31 cellular contexts compared by ENCODE assay signal in genomic region chr10:43373461-43373860, GRCh38. TPM values are rescaled to one million over a fixed set of nuclear protein-coding genes. Genes with fewer than 3 reads are reported as not detected.
"Had no signal": no experiment of that assay in that cellular context is flagged by ENCODE, and none has a peak within 500 bp of the region (broad histone marks: within the 10 kb centered on the region; RNA-seq: fewer than 3 reads in every experiment).

No MANE protein-coding gene starts in this region.

- H3K4me3 ChIP-seq: hepatocyte, ovary, smooth muscle cell, thyroid gland, upper lobe of right lung had no signal

- H3K27me3 ChIP-seq: hepatocyte, ovary, thyroid gland, upper lobe of right lung had no signal

- H3K36me3 ChIP-seq: ovary, thyroid gland, upper lobe of right lung, WERI-Rb-1 had no signal

- H3K9me3 ChIP-seq: ovary, thyroid gland, upper lobe of right lung had no signal

- H3K27ac ChIP-seq: hepatocyte, ovary, thyroid gland, upper lobe of right lung, WERI-Rb-1 had no signal

- DNase-seq: activated CD4-positive, alpha-beta T cell treated with anti-CD3 and anti-CD28 coated beads, Interleukin-2, amount 50 U/mL, for 48 hours; activated CD4-positive, CD25-positive, alpha-beta regulatory T cell treated with anti-CD3 and anti-CD28 coated beads, Interleukin-2, amount 50 U/mL, for 72 hours; activated effector memory CD4-positive, alpha-beta T cell treated with Interleukin-2 at 50 U/mL for 16 hours; activated naive CD4-positive, alpha-beta T cell treated with anti-CD3 and anti-CD28 coated beads for 36 hours; activated naive CD8-positive, alpha-beta T cell treated with anti-CD3 and anti-CD28 coated beads, Interleukin-2, amount 10 ng/mL, durations not matched to agents 7 days and 5 days; activated T-cell treated with anti-CD3 and anti-CD28 coated beads, Interleukin-2, amount 50 U/mL, for 48 hours; amniotic stem cell; effector CD8-positive, alpha-beta T cell; foreskin melanocyte; glutamatergic neuron; immature natural killer cell; kidney glomerular epithelial cell; naive B cell; ovary; stimulated activated CD4-positive, alpha-beta T cell treated with anti-CD3 and anti-CD28 coated beads, Interleukin-4, amount 100 ng/mL, for 1 hour; stimulated activated naive CD4-positive, alpha-beta T cell treated with Interleukin-2 at 50 U/mL for 16 hours; T-cell; thyroid gland; upper lobe of right lung; WERI-Rb-1 had no signal

- ATAC-seq: esophagus mucosa, sciatic nerve, SK-N-SH treated with all-trans-retinoic acid at 6 μM for 48 hours, T-cell, upper lobe of right lung had no signal

- H3K4me1 ChIP-seq: thyroid gland, upper lobe of right lung had no signal

RNA-seq across cellular contexts. Expression of gene FXYD4, which starts 2.0 kb away (rescaled TPM):
- total RNA-seq: activated CD8-positive, alpha-beta memory T cell treated with anti-CD3 and anti-CD28 coated beads for 36 hours; activated naive CD4-positive, alpha-beta T cell treated with anti-CD3 and anti-CD28 coated beads for 36 hours; activated naive CD8-positive, alpha-beta T cell treated with anti-CD3 and anti-CD28 coated beads, Interleukin-2, amount 10 ng/mL, durations not matched to agents 7 days and 5 days; cerebellum; endothelial cell of umbilical vein; esophagus mucosa; liver; mononuclear cell; ovary; sciatic nerve; smooth muscle cell; T-cell; thyroid gland had no signal
- polyA plus RNA-seq: endothelial cell of umbilical vein, immature natural killer cell, liver, neural cell, ovary, smooth muscle cell had no signal
